In genomic region chr1:9749361-9749760, GRCh38 we compare ENCODE assay signal across 24 cellular contexts.
"Had no signal": no experiment of that assay in that cellular context is flagged by ENCODE, and none has a peak within 500 bp of the region (broad histone marks: within the 10 kb centered on the region; RNA-seq: fewer than 3 reads in every experiment).

No MANE protein-coding gene starts in this region.

- H3K9me3 ChIP-seq: SK-N-SH had no signal

- H3K4me3 Mint-ChIP-seq: T-cell had no signal

- H3K27ac Mint-ChIP-seq: T-cell had no signal

- H3K4me1 Mint-ChIP-seq: T-cell had no signal

- H3K27me3 Mint-ChIP-seq: T-cell had no signal

- DNase-seq: IMR-90, Karpas-422, KG1, MM.1S, NCI-H1092 treated with DMSO at 0.1 percent for 48 hours, NCI-H1436, NCI-H187, NCI-H2029, NCI-H2081 treated with DMSO at 0.1 percent for 48 hours, NCI-H2171, NCI-H226, NCI-H446, NCI-H510A, NCI-H524 treated with DMSO at 0.1 percent for 48 hours, NCI-H69, NCI-H774, PC-3, SHP77, SK-N-SH, SW 1271, T-cell had no signal

- H3K4me2 ChIP-seq: SK-N-SH had no signal

- H3K9me3 Mint-ChIP-seq: T-cell had no signal

- ATAC-seq: HepG2, Panc1, PC-3, T-cell had no signal

- H3K9ac ChIP-seq: SK-N-SH had no signal

- H3K27ac ChIP-seq: RWPE1 had no signal
